ENCODE assay signal across 28 cellular contexts in genomic region chr4:41763741-41764140, GRCh38. TPM values are rescaled to one million over a fixed set of nuclear protein-coding genes. Genes with fewer than 3 reads are reported as not detected.
"Had no signal": no experiment of that assay in that cellular context is flagged by ENCODE, and none has a peak within 500 bp of the region (broad histone marks: within the 10 kb centered on the region; RNA-seq: fewer than 3 reads in every experiment).

No MANE protein-coding gene starts in this region.

- DNase-seq: effector memory CD8-positive, alpha-beta T cell; erythroblast; foreskin melanocyte; head of caudate nucleus; mucosa of descending colon; naive thymus-derived CD8-positive, alpha-beta T cell; posterior cingulate gyrus; sigmoid colon; stimulated activated CD4-positive, alpha-beta T cell treated with anti-CD3 and anti-CD28 coated beads, Interleukin-2, amount 100 ng/mL, for 24 hours; stimulated activated CD4-positive, alpha-beta T cell treated with anti-CD3 and anti-CD28 coated beads, Interleukin-4, amount 100 ng/mL, for 4 hours; stimulated activated naive B cell treated with anti-CD40 and anti-IgM and Interleukin-4, amounts not matched to agents 10 μg/mL and 1 μg/mL and 100 μg/mL, for 72 hours; stimulated activated naive CD8-positive, alpha-beta T cell treated with anti-CD3 and anti-CD28 coated beads, Interleukin-15, amount 100 ng/mL, for 72 hours; testis; upper lobe of right lung had no signal

- H3K4me3 ChIP-seq: hepatocyte, mucosa of descending colon, right atrium auricular region, sigmoid colon, skin epidermis, testis, tibial nerve, upper lobe of right lung, vagina had no signal

- H3K9me3 ChIP-seq: mucosa of descending colon, neutrophil, right atrium auricular region, sigmoid colon, testis, tibial nerve, upper lobe of right lung, vagina had no signal

- H3K36me3 Mint-ChIP-seq: stimulated activated naive B cell treated with anti-CD40 and anti-IgM and Interleukin-4, amounts not matched to agents 10 μg/mL and 1 μg/mL and 100 μg/mL, for 72 hours had no signal

- H3K36me3 ChIP-seq: neutrophil, right atrium auricular region, sigmoid colon, tibial nerve, upper lobe of right lung, vagina had no signal

- ATAC-seq: effector memory CD8-positive, alpha-beta T cell; mucosa of descending colon; naive thymus-derived CD8-positive, alpha-beta T cell; stimulated activated naive B cell treated with anti-CD40 and anti-IgM and Interleukin-4, amounts not matched to agents 10 μg/mL and 1 μg/mL and 100 μg/mL, for 72 hours; stimulated activated naive CD8-positive, alpha-beta T cell treated with anti-CD3 and anti-CD28 coated beads, Interleukin-15, amount 100 ng/mL, for 72 hours; upper lobe of right lung had no signal

- H3K4me1 Mint-ChIP-seq: naive thymus-derived CD8-positive, alpha-beta T cell; stimulated activated naive B cell treated with anti-CD40 and anti-IgM and Interleukin-4, amounts not matched to agents 10 μg/mL and 1 μg/mL and 100 μg/mL, for 72 hours; stimulated activated naive CD8-positive, alpha-beta T cell treated with anti-CD3 and anti-CD28 coated beads, Interleukin-15, amount 100 ng/mL, for 72 hours had no signal

- H3K27ac Mint-ChIP-seq: dendritic cell treated with granulocyte-macrophage colony-stimulating factor and Interleukin-4, amounts not matched to agents 40 ng/mL and 50 ng/mL, for 4 days; effector memory CD8-positive, alpha-beta T cell; naive thymus-derived CD8-positive, alpha-beta T cell; stimulated activated naive B cell treated with anti-CD40 and anti-IgM and Interleukin-4, amounts not matched to agents 10 μg/mL and 1 μg/mL and 100 μg/mL, for 72 hours; stimulated activated naive CD8-positive, alpha-beta T cell treated with anti-CD3 and anti-CD28 coated beads, Interleukin-15, amount 100 ng/mL, for 72 hours had no signal

- H3K27me3 Mint-ChIP-seq: stimulated activated naive CD8-positive, alpha-beta T cell treated with anti-CD3 and anti-CD28 coated beads, Interleukin-15, amount 100 ng/mL, for 72 hours had no signal

- H3K27ac ChIP-seq: hepatocyte, neutrophil, right atrium auricular region, sigmoid colon, skin epidermis, testis, tibial nerve, upper lobe of right lung, vagina had no signal

- H3K27me3 ChIP-seq: right atrium auricular region, testis, vagina had no signal

- H3K79me2 ChIP-seq: hepatocyte had no signal

- H3K9me3 Mint-ChIP-seq: dendritic cell treated with granulocyte-macrophage colony-stimulating factor and Interleukin-4, amounts not matched to agents 40 ng/mL and 50 ng/mL, for 4 days had no signal

- H3K4me1 ChIP-seq: right atrium auricular region, sigmoid colon, testis, tibial nerve, upper lobe of right lung, vagina had no signal

- H3K4me3 Mint-ChIP-seq: dendritic cell treated with granulocyte-macrophage colony-stimulating factor and Interleukin-4, amounts not matched to agents 40 ng/mL and 50 ng/mL, for 4 days; effector memory CD8-positive, alpha-beta T cell; naive thymus-derived CD8-positive, alpha-beta T cell; stimulated activated naive B cell treated with anti-CD40 and anti-IgM and Interleukin-4, amounts not matched to agents 10 μg/mL and 1 μg/mL and 100 μg/mL, for 72 hours; stimulated activated naive CD8-positive, alpha-beta T cell treated with anti-CD3 and anti-CD28 coated beads, Interleukin-15, amount 100 ng/mL, for 72 hours had no signal

- H2AFZ ChIP-seq: hepatocyte had no signal

- H3K4me2 ChIP-seq: hepatocyte had no signal

RNA-seq across cellular contexts. Expression of gene PHOX2B, which starts 15.2 kb away (rescaled TPM):
- total RNA-seq: hepatocyte; kidney epithelial cell; liver; lung microvascular endothelial cell; naive thymus-derived CD8-positive, alpha-beta T cell; osteocyte; pulmonary artery endothelial cell; right atrium auricular region; subcutaneous adipose tissue; tibial nerve; upper lobe of right lung had no signal
- polyA plus RNA-seq: hepatocyte; liver; naive thymus-derived CD8-positive, alpha-beta T cell; neural cell had no signal
